In the genomic region with DNA sequence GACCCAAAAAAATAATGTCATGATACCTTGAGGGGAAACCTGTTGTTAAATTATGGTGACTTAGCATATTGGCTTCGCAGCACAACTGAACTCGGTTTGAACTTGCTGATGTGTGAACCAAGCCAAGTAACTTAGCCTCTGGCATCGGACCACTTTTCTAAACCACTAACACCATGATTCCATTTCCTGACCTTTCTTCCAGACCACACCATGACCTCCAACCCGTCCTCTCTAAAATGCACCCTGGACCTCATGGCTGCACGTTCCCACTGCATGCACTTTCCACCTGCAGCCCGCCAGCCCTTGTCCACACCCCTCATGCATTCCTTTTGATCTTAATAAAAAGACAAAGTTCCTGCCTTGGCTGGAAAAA, we compare ENCODE assay signal across 14 cellular contexts. TPM values are rescaled to one million over a fixed set of nuclear protein-coding genes. Genes with fewer than 3 reads are reported as not detected.
DNase-seq lines count a peak whose midpoint lies in the region; ATAC-seq, FAIRE-seq and TF ChIP-seq lines count a peak whose summit lies in the region.
"Had no signal": no experiment of that assay in that cellular context is flagged by ENCODE, and none has a peak within 500 bp of the region (broad histone marks: within the 10 kb centered on the region; RNA-seq: fewer than 3 reads in every experiment).

No MANE protein-coding gene starts in this region.

- CTCF ChIA-PET in GM12878 (lab: Yijun Ruan, JAX), result no interaction called here

- intact Hi-C loops in GM12878 (cut with micrococcal nuclease; ENCODE audit: unreplicated experiment), result no loop called here
- intact Hi-C loops in pancreas (cut with DNase I), result no loop called here

- no peak overlapping the region for H2AFZ ChIP-seq in GM12878 (ENCODE audit: control insufficient read depth, low read depth, low read length)

- H3K27ac Mint-ChIP-seq in natural killer cell treated with Interleukin-12 subunit alpha and Interleukin-12 subunit beta and Interleukin-15 and Interleukin-18, amount 100 ng/mL, for 72 hours, result peak overlapping the region in 1 of 2 donors; percentile 90
- H3K27ac Mint-ChIP-seq: progenitor cell of endocrine pancreas had no signal

- DNase-seq in ELR (ENCODE audit: low read depth), result peak; percentile 62
- peak; percentile 52 for DNase-seq in MG63
- DNase-seq in GM12878 (ENCODE audit: low read depth, low spot score), result no peak
- no peak for DNase-seq in natural killer cell treated with Interleukin-12 subunit alpha and Interleukin-12 subunit beta and Interleukin-15 and Interleukin-18, amount 100 ng/mL, for 72 hours (ENCODE audit: low spot score)
- DNase-seq in pancreas, result no peak
- no peak for DNase-seq in AG20443 (ENCODE audit: low spot score)
- DNase-seq in NK-92 (lab: John Stamatoyannopoulos, UW; ENCODE audit: unreplicated experiment), result no peak
- DNase-seq: NCI-H446, Right ventricle myocardium superior, transverse colon had no signal

- SMC1A ChIA-PET in GM12878 (lab: Charles Lee; ENCODE audit: uncharacterized antibody, unreplicated experiment), result no interaction called here

- POLR2A ChIA-PET in GM12878 (lab: Charles Lee), result interaction anchor here (0.6 kb wide), 1 partner anchor 478 kb away, joined by 4 read pairs; no protein-coding TSS in a partner anchor

- WGBS in GM12878 (ENCODE audit: insufficient coverage, insufficient replicate concordance, low lambda C conversion rate, missing lambda C conversion rate), result 27% methylated on average over 6 of the region's 6 CpGs
- 60 to 61% methylated on average over 6 of the region's 6 CpGs for WGBS in pancreas, 2 donors

- H3K79me2 ChIP-seq in GM12878 (ENCODE audit: control insufficient read depth, insufficient read depth, low read length), result no peaks in the 10 kb centered on the region

- RAD21 ChIA-PET in GM12878 (lab: Charles Lee; ENCODE audit: unreplicated experiment), result no interaction called here

- in situ Hi-C loops in GM12878 (cut with MboI), result no loop called here

- no peak for TF ChIP-seq POLR2A in GM12878 (IDR thresholded peaks at IDR 0.05; ENCODE audit: low read depth, low read length)

- no peak for FAIRE-seq in GM12878 (lab: Jason Lieb, UNC)
- FAIRE-seq in pancreas (lab: Jason Lieb, UNC), result no peak
- FAIRE-seq: bronchial epithelial cell, frontal cortex had no signal

- no peak overlapping the region for H3K4me2 ChIP-seq in GM12878 (ENCODE audit: control insufficient read depth, insufficient read depth)

- no peak for TF ChIP-seq RAD21 in GM12878 (IDR thresholded peaks at IDR 0.05; ENCODE audit: insufficient read depth, low read depth, low read length)

- H3K27me3 Mint-ChIP-seq in natural killer cell treated with Interleukin-12 subunit alpha and Interleukin-12 subunit beta and Interleukin-15 and Interleukin-18, amount 100 ng/mL, for 72 hours, result peaks cover 0 to 8% of the 10 kb centered on the region in 2 donors

- no peak for TF ChIP-seq EP300 in GM12878 (IDR thresholded peaks at IDR 0.05; ENCODE audit: borderline replicate concordance in 1 of 2, control insufficient read depth in 1 of 2, low read depth in 2 of 2, low read length in 2 of 2)

- H3K36me3 ChIP-seq in MG63, result no peaks in the 10 kb centered on the region
- H3K36me3 ChIP-seq in GM12878 (ENCODE audit: control insufficient read depth in 2 of 2, insufficient read depth in 2 of 2, low read length in 1 of 2), result no peaks in the 10 kb centered on the region
- no peaks in the 10 kb centered on the region for H3K36me3 ChIP-seq in pancreas
- H3K36me3 ChIP-seq: transverse colon had no signal

- peak overlapping the region; percentile 75 for H3K4me3 Mint-ChIP-seq in natural killer cell treated with Interleukin-12 subunit alpha and Interleukin-12 subunit beta and Interleukin-15 and Interleukin-18, amount 100 ng/mL, for 72 hours

- H3K4me3 ChIP-seq in MG63 (no peak overlapping the region), GM12878 (no peak overlapping the region), pancreas (no peak overlapping the region)
- H3K4me3 ChIP-seq: transverse colon had no signal

- no peak overlapping the region for H3K9ac ChIP-seq in GM12878 (ENCODE audit: control insufficient read depth, insufficient read depth, low read length)

- H3K27ac ChIP-seq in GM12878 (ENCODE audit: control insufficient read depth, insufficient read depth) (no peak overlapping the region), pancreas (no peak overlapping the region)
- H3K27ac ChIP-seq: transverse colon had no signal

- H3K9me3 ChIP-seq in MG63 (no peaks in the 10 kb centered on the region), GM12878 (replicated peaks; ENCODE audit: control insufficient read depth, insufficient read depth, low read length) (no peaks in the 10 kb centered on the region; the same call in 1 of the 3 replicates), pancreas (no peaks in the 10 kb centered on the region)
- H3K9me3 ChIP-seq: transverse colon had no signal

- no TSS peak for BruUV-seq in GM12878 (replicated peaks; lab: Mats Ljungman, UMichigan)

- no peak for ATAC-seq in GM12878
- ATAC-seq in natural killer cell treated with Interleukin-12 subunit alpha and Interleukin-12 subunit beta and Interleukin-15 and Interleukin-18, amount 100 ng/mL, for 72 hours, result peak in 1 of 2 donors; percentile 52
- no peak for ATAC-seq in pancreas
- ATAC-seq in HG03378 (IDR thresholded peaks at IDR 0.05; ENCODE audit: unreplicated experiment), result no peak

- peaks cover 6% of the 10 kb centered on the region for H3K36me3 Mint-ChIP-seq in natural killer cell treated with Interleukin-12 subunit alpha and Interleukin-12 subunit beta and Interleukin-15 and Interleukin-18, amount 100 ng/mL, for 72 hours

- no peaks in the 10 kb centered on the region for H4K20me1 ChIP-seq in GM12878 (ENCODE audit: control insufficient read depth, insufficient read depth)

- H3K4me1 ChIP-seq in GM12878 (ENCODE audit: control insufficient read depth, insufficient read depth, low read length) (no peaks in the 10 kb centered on the region; the same call in 1 of the 2 replicates), pancreas (no peaks in the 10 kb centered on the region)
- H3K4me1 ChIP-seq: transverse colon had no signal

- peaks cover 3% of the 10 kb centered on the region for H3K9me3 Mint-ChIP-seq in natural killer cell treated with Interleukin-12 subunit alpha and Interleukin-12 subunit beta and Interleukin-15 and Interleukin-18, amount 100 ng/mL, for 72 hours

- TF ChIP-seq CTCF in GM12878 (IDR thresholded peaks at IDR 0.05 in 2 of 3, conservative IDR thresholded peaks at IDR 0.05 in 1 of 3; ENCODE audit: control insufficient read depth in 2 of 3, extremely low read depth in 1 of 3, insufficient read depth in 1 of 3, low read depth in 3 of 3, low read length in 3 of 3), result no peak
- TF ChIP-seq CTCF in pancreas (IDR thresholded peaks at IDR 0.05), result no peak

- H3K27me3 ChIP-seq in MG63, result no peaks in the 10 kb centered on the region
- H3K27me3 ChIP-seq in GM12878 (replicated peaks in 1 of 2; ENCODE audit: control insufficient read depth in 2 of 2, insufficient read depth in 2 of 2, low read length in 1 of 2), result no peaks in the 10 kb centered on the region
- H3K27me3 ChIP-seq in pancreas, result no peaks in the 10 kb centered on the region

- peaks cover 19 to 55% of the 10 kb centered on the region in 2 donors for H3K4me1 Mint-ChIP-seq in natural killer cell treated with Interleukin-12 subunit alpha and Interleukin-12 subunit beta and Interleukin-15 and Interleukin-18, amount 100 ng/mL, for 72 hours (ENCODE audit: low read depth in 2 of 2)

TF ChIP-seq in GM12878, 131 proteins besides CTCF, POLR2A, EP300 and RAD21:
- TF ChIP-seq NFIC (IDR thresholded peaks at IDR 0.05; ENCODE audit: low read depth, low read length) (0 out of 2 replicates have a peak, but pooled peaks have one; percentile 30), FOXM1 (IDR thresholded peaks at IDR 0.05; ENCODE audit: low read depth, low read length) (0 out of 2 replicates have a peak, but pooled peaks have one; percentile 23), ETV6 (conservative IDR thresholded peaks at IDR 0.05 in 1 of 2, IDR thresholded peaks at IDR 0.05 in 1 of 2; ENCODE audit: borderline replicate concordance in 1 of 2, low read depth in 1 of 2) (peak in 1 of 2 experiments; percentile 14; a peak in 1 of 4 replicates), GABPA (IDR thresholded peaks at IDR 0.05; ENCODE audit: low read depth) (no peak)

RNA-seq across cellular contexts. Expression of a gene that starts 29.3 kb away (rescaled TPM):
- total RNA-seq in MG63 (2014; rRNA removed; shearing (Covaris generic); ENCODE audit: low replicate concordance), result not detected in 2 replicates
- total RNA-seq in GM12878 (2013; cell fraction: nucleolus; rRNA removed), result not detected in 2 replicates
- total RNA-seq in GM12878 (2014; rRNA removed) (not detected in 2 replicates), GM12878 (2014; rRNA removed; fragmentation: Illumina TruSeq; extraction: Trizol) (0.40 TPM in 1 of 2 replicates, not detected in the other), GM12878 (2021) (not detected in 2 replicates), pancreas (1 to 10 TPM in 1 of 6 donors, under 1 TPM in 3, not detected in 2; 0.35 to 2.0 (median 0.57) TPM)
- 4.8 TPM for polyA plus RNA-seq in GM12878 (2011; ENCODE audit: low read depth)
- polyA plus RNA-seq in GM12878 (2011; rRNA removed) (not detected in 2 replicates), GM12878 (2014; fragmentation: Illumina TruSeq; extraction: Trizol) (0.21 TPM in 1 of 2 replicates, not detected in the other), GM12878 (2014; fragmentation: Nextera tagmentation; extraction: Ambion mirVana) (under 1 TPM; 0.33 to 0.52 TPM), GM12878 (2014; rRNA removed) (0.37 TPM in 1 of 2 replicates, not detected in the other), GM12878 (2016; fragmentation: Nextera tagmentation; extraction: Ambion mirVana) (1 to 10 TPM in 1 of 2 experiments, not detected in 1; 1.2 TPM), pancreas (1 to 10 TPM; 1.4 to 5.5 TPM)
- not detected in 2 replicates for polyA plus RNA-seq in GM12878 (2011; cell fraction: cytosol; rRNA removed)
- not detected in 2 replicates for polyA plus RNA-seq in GM12878 (2011; cell fraction: nucleus; rRNA removed)
- 0.43 TPM in 1 of 2 replicates, not detected in the other for polyA plus RNA-seq in GM12878 (2012)
- polyA minus RNA-seq in GM12878 (2011; rRNA and poly(A)+ RNA removed), result not detected in 2 replicates
- not detected in 2 replicates for polyA minus RNA-seq in GM12878 (2011; cell fraction: cytosol; rRNA and poly(A)+ RNA removed)
- not detected in 2 replicates for polyA minus RNA-seq in GM12878 (2011; cell fraction: nucleus; rRNA and poly(A)+ RNA removed)
- not detected for total RNA-seq in natural killer cell treated with Interleukin-12 subunit alpha and Interleukin-12 subunit beta and Interleukin-15 and Interleukin-18, amount 100 ng/mL, for 72 hours
- total RNA-seq: bronchial epithelial cell, frontal cortex, transverse colon had no signal

Comparison
In these comparisons a context has a peak if more than half of its experiments do, and no peak if none do; other contexts are left out.
1. DNase-seq: peak in ELR (single experiment) and MG63 (single experiment); none in GM12878 (single experiment), natural killer cell treated with Interleukin-12 subunit alpha and Interleukin-12 subunit beta and Interleukin-15 and Interleukin-18, amount 100 ng/mL, for 72 hours (single experiment), pancreas (0 of 6), AG20443 (single experiment) and NK-92 (single experiment).